ENCODE assay signal across 1 cellular context in the genomic region with DNA sequence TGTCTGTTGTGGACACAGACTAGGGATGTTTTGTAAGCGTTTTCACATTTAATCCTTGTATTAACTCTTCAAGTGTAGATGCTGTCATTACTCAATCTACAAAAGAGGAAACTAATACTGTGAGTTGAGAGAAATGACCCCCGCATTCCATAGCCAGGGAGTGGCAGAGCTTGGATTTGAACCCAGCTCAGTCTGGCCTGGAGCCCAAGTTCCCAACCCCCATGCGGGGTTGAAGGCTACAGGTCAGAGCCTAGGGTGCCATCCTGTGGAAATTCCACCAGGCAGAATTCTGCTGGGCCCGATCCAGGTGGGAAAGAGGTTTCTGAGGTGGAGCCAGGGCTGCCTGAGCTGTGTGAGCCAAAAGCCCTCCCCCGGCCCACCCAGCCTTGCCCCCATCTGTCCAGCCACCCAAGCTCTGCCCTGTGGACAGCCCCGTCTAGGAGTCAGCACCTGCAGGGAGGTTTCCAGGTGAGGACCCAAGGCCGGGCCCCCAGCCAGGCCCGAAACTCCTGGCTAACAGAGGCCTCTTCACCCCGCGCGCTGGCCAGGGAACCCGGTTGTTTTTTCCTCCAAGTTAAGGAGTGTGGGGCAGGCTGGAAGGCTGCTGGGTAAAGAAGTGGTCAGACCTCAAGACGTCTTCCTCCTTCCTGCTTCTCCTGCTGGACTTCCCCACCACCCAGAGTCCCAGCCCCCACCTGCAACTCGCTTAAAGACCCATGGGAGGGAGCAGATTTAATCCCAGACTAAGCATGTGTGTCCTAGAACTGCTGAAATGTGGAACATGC.
TF ChIP-seq lines count a peak whose summit lies in the region.

No MANE protein-coding gene starts in this region.

TF ChIP-seq in liver, 16 proteins besides CTCF, POLR2A, EP300 and RAD21 (continued from another document):
- TF ChIP-seq, protein P1, sequence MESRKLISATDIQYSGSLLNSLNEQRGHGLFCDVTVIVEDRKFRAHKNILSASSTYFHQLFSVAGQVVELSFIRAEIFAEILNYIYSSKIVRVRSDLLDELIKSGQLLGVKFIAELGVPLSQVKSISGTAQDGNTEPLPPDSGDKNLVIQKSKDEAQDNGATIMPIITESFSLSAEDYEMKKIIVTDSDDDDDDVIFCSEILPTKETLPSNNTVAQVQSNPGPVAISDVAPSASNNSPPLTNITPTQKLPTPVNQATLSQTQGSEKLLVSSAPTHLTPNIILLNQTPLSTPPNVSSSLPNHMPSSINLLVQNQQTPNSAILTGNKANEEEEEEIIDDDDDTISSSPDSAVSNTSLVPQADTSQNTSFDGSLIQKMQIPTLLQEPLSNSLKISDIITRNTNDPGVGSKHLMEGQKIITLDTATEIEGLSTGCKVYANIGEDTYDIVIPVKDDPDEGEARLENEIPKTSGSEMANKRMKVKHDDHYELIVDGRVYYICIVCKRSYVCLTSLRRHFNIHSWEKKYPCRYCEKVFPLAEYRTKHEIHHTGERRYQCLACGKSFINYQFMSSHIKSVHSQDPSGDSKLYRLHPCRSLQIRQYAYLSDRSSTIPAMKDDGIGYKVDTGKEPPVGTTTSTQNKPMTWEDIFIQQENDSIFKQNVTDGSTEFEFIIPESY (IDR thresholded peaks at IDR 0.05), result no peak
- no peak for TF ChIP-seq JUND (IDR thresholded peaks at IDR 0.05)
- TF ChIP-seq EGR1 (IDR thresholded peaks at IDR 0.05; ENCODE audit: low read depth in 2 of 2), result peak in 1 of 2 donors; percentile 20
- TF ChIP-seq YY1 (IDR thresholded peaks at IDR 0.05), result no peak
- peak; percentile 43 for TF ChIP-seq SP1 (IDR thresholded peaks at IDR 0.05)
- no peak for TF ChIP-seq HNF4G (IDR thresholded peaks at IDR 0.05)
